Comparison of ENCODE assay signal across 1 cellular context in the genomic region with DNA sequence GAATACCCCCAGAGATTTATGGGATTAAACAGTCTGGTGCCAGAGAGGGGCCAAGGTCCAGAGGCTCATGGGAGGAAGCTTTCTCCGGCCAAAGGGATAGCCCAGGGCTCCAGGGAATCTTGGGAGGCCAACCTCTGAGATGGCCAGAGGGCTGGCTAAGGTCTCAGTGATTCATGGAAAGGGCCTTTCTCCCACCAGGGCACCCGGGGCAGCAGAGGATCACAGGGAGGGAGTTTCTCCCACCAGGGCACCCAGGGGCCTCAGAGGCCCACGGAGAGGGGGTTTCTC.
TF ChIP-seq lines count a peak whose summit lies in the region.

No MANE protein-coding gene starts in this region.

TF ChIP-seq in SK-N-SH, 30 proteins besides CTCF, POLR2A, EP300 and RAD21:
- TF ChIP-seq CHD2 (IDR thresholded peaks at IDR 0.05; ENCODE audit: low read length, partially characterized antibody) (no peak), JUND (IDR thresholded peaks at IDR 0.05) (no peak), TCF12 (IDR thresholded peaks at IDR 0.05) (no peak), FOSL2 (IDR thresholded peaks at IDR 0.05; ENCODE audit: borderline replicate concordance, low read depth) (no peak), TAF1 (IDR thresholded peaks at IDR 0.05; ENCODE audit: borderline replicate concordance, low read depth, low read length) (no peak), FOXM1 (IDR thresholded peaks at IDR 0.05; ENCODE audit: low read depth) (no peak), SIN3A (IDR thresholded peaks at IDR 0.05; ENCODE audit: borderline replicate concordance, low read depth, low read length) (no peak), YY1 (IDR thresholded peaks at IDR 0.05; ENCODE audit: low read depth) (no peak)
- TF ChIP-seq, protein P1, sequence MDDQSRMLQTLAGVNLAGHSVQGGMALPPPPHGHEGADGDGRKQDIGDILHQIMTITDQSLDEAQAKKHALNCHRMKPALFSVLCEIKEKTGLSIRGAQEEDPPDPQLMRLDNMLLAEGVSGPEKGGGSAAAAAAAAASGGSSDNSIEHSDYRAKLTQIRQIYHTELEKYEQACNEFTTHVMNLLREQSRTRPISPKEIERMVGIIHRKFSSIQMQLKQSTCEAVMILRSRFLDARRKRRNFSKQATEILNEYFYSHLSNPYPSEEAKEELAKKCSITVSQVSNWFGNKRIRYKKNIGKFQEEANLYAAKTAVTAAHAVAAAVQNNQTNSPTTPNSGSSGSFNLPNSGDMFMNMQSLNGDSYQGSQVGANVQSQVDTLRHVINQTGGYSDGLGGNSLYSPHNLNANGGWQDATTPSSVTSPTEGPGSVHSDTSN (IDR thresholded peaks at IDR 0.05), result no peak
- TF ChIP-seq, protein P2, sequence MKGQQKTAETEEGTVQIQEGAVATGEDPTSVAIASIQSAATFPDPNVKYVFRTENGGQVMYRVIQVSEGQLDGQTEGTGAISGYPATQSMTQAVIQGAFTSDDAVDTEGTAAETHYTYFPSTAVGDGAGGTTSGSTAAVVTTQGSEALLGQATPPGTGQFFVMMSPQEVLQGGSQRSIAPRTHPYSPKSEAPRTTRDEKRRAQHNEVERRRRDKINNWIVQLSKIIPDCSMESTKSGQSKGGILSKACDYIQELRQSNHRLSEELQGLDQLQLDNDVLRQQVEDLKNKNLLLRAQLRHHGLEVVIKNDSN (IDR thresholded peaks at IDR 0.05; ENCODE audit: borderline replicate concordance, low read depth), result no peak
